In genomic region chr17:2980211-2980903, GRCh38 we compare ENCODE assay signal across 20 cellular contexts.
DNase-seq lines count a peak whose midpoint lies in the region; ATAC-seq, FAIRE-seq and TF ChIP-seq lines count a peak whose summit lies in the region.
"Had no signal": no experiment of that assay in that cellular context is flagged by ENCODE, and none has a peak within 500 bp of the region (broad histone marks: within the 10 kb centered on the region; RNA-seq: fewer than 3 reads in every experiment).

No MANE protein-coding gene starts in this region.

- TF ChIP-seq POLR2A in GM12891 (IDR thresholded peaks at IDR 0.05; ENCODE audit: low read depth, low read length) (no peak), spleen (IDR thresholded peaks at IDR 0.05) (no peak)

- intact Hi-C loops in spleen (cut with DNase I; ENCODE audit: low total_unique reads), result no loop called here

- no peak for TF ChIP-seq CTCF in RWPE2 (IDR thresholded peaks at IDR 0.05; ENCODE audit: poor library complexity, severe bottlenecking)
- TF ChIP-seq CTCF in spleen (IDR thresholded peaks at IDR 0.05 in 8 of 11, conservative IDR thresholded peaks at IDR 0.05 in 3 of 11), result no peak

- ATAC-seq in RWPE2 (ENCODE audit: low read depth), result no peak
- no peak for ATAC-seq in HG03439 (IDR thresholded peaks at IDR 0.05; ENCODE audit: unreplicated experiment)
- ATAC-seq: CD8-positive, alpha-beta T cell had no signal

- no peaks in the 10 kb centered on the region for H3K9me3 ChIP-seq in RWPE2 (ENCODE audit: severe bottlenecking)
- no peaks in the 10 kb centered on the region for H3K9me3 ChIP-seq in spleen
- H3K9me3 ChIP-seq: BLaER1 had no signal

- FAIRE-seq in GM12891 (lab: Jason Lieb, UNC), result peak; percentile 31
- FAIRE-seq: HTR-8/SVneo had no signal

- DNase-seq in GM12891 (ENCODE audit: insufficient read length, low spot score) (no peak), RWPE2 (ENCODE audit: low spot score) (no peak), immature natural killer cell (no peak), spleen (peak; percentile 31), Kasumi-1 (lab: John Stamatoyannopoulos, UW) (no peak), NCI-H187 (lab: John Stamatoyannopoulos, UW) (no peak)
- DNase-seq: Calu3; CD8-positive, alpha-beta T cell; GF-D8; H7; NCI-H1105; NCI-H2081 treated with DMSO at 0.1 percent for 48 hours; NCI-H510A; NCI-H748 treated with DMSO at 0.1 percent for 48 hours; OCI-M1; SIG-M5 had no signal

- H3K27ac ChIP-seq in RWPE2 (ENCODE audit: poor library complexity, severe bottlenecking), result peak overlapping the region; percentile 25
- H3K27ac ChIP-seq in spleen, result no peak overlapping the region
- H3K27ac ChIP-seq: BLaER1 had no signal

- peaks cover 3 to 35% (median 22%) of the 10 kb centered on the region in 3 donors for H3K27me3 Mint-ChIP-seq in immature natural killer cell (ENCODE audit: low read depth in 3 of 3)
- H3K27me3 Mint-ChIP-seq: IgD-negative memory B cell had no signal

- H3K27ac Mint-ChIP-seq in immature natural killer cell, result peak overlapping the region in 4 of 6 donors; percentile 10 to 62 (median 58)
- H3K27ac Mint-ChIP-seq: CD8-positive, alpha-beta T cell; IgD-negative memory B cell had no signal

- H3K4me1 Mint-ChIP-seq in immature natural killer cell, result peaks cover 5 to 25% of the 10 kb centered on the region in 2 donors
- H3K4me1 Mint-ChIP-seq: IgD-negative memory B cell had no signal

- H3K27me3 ChIP-seq in RWPE2 (ENCODE audit: insufficient read depth, poor library complexity, severe bottlenecking) (no peaks in the 10 kb centered on the region), spleen (replicated peaks in 1 of 7) (no peaks in the 10 kb centered on the region)
- H3K27me3 ChIP-seq: BLaER1 had no signal

- H3K36me3 ChIP-seq in RWPE2 (ENCODE audit: low read depth) (peaks cover 75% of the 10 kb centered on the region), spleen (peaks cover 0 to 54% (median 9%) of the 10 kb centered on the region in 6 donors)

- H3K4me3 ChIP-seq in RWPE2 (ENCODE audit: severe bottlenecking), result no peak overlapping the region
- H3K4me3 ChIP-seq in spleen, result no peak overlapping the region
- H3K4me3 ChIP-seq: BLaER1 had no signal

- H3K4me1 ChIP-seq in RWPE2 (ENCODE audit: insufficient read depth, poor library complexity, severe bottlenecking) (no peaks in the 10 kb centered on the region), spleen (no peaks in the 10 kb centered on the region)
- H3K4me1 ChIP-seq: BLaER1 had no signal

- H3K36me3 Mint-ChIP-seq in immature natural killer cell, result peaks cover 4 to 52% (median 39%) of the 10 kb centered on the region in 3 donors

- H3K9me3 Mint-ChIP-seq in immature natural killer cell, result no peaks in the 10 kb centered on the region
- H3K9me3 Mint-ChIP-seq: CD8-positive, alpha-beta T cell; IgD-negative memory B cell had no signal

- WGBS in spleen, 5 donors, result 92 to 96% (median 94%) methylated on average over 13 of the region's 13 CpGs

- no peak overlapping the region for H3K4me3 Mint-ChIP-seq in immature natural killer cell
- H3K4me3 Mint-ChIP-seq: CD8-positive, alpha-beta T cell; IgD-negative memory B cell had no signal

TF ChIP-seq in GM12891, 5 proteins besides CTCF, POLR2A, EP300 and RAD21:
- no peak for TF ChIP-seq SPI1 (IDR thresholded peaks at IDR 0.05; ENCODE audit: low read depth, low read length)
- no peak for TF ChIP-seq PAX5 (IDR thresholded peaks at IDR 0.05; ENCODE audit: insufficient read depth, low read length, severe bottlenecking)
- no peak for TF ChIP-seq POU2F2 (IDR thresholded peaks at IDR 0.05; ENCODE audit: low read depth, low read length)
- TF ChIP-seq TAF1 (IDR thresholded peaks at IDR 0.05; ENCODE audit: low read depth, low read length), result no peak
- no peak for TF ChIP-seq POLR2AphosphoS5 (IDR thresholded peaks at IDR 0.05; ENCODE audit: low read depth, low read length)
